In genomic region chr6:11783524-11784064, GRCh38 we compare ENCODE assay signal across 2 cellular contexts.
TF ChIP-seq lines count a peak whose summit lies in the region.

No MANE protein-coding gene starts in this region.

TF ChIP-seq in IMR-90, 13 proteins besides CTCF, POLR2A, EP300 and RAD21:
- TF ChIP-seq CEBPB (IDR thresholded peaks at IDR 0.05; ENCODE audit: low read depth, low read length) (0 out of 2 replicates have a peak, but pooled peaks have one; percentile 4), MXI1 (IDR thresholded peaks at IDR 0.05; ENCODE audit: borderline replicate concordance, low read depth, low read length) (no peak)

TF ChIP-seq in K562, 482 proteins besides CTCF, POLR2A, EP300 and RAD21:
- peak; percentile 49; the same call in 1 of the 2 replicates for TF ChIP-seq CEBPB (tag; IDR thresholded peaks at IDR 0.05)
- no peak for TF ChIP-seq ZNF184 (CRISPR knock-in tag; IDR thresholded peaks at IDR 0.05)
- TF ChIP-seq ETV6 (IDR thresholded peaks at IDR 0.05; ENCODE audit: borderline replicate concordance in 1 of 2, low read depth in 2 of 2, low read length in 1 of 2): no peak
- 0 out of 2 replicates have a peak, but pooled peaks have one; percentile 27 for TF ChIP-seq ETV6 (CRISPR knock-in tag; IDR thresholded peaks at IDR 0.05; ENCODE audit: borderline replicate concordance)
- no peak for TF ChIP-seq JUND (IDR thresholded peaks at IDR 0.05; ENCODE audit: borderline replicate concordance, low read depth, low read length)
- TF ChIP-seq JUND (tag; IDR thresholded peaks at IDR 0.05; ENCODE audit: borderline replicate concordance, low read depth, low read length): no peak
- TF ChIP-seq ATF7 (IDR thresholded peaks at IDR 0.05): 0 out of 2 replicates have a peak, but pooled peaks have one; percentile 23
